ENCODE assay signal across 29 cellular contexts in the genomic region with DNA sequence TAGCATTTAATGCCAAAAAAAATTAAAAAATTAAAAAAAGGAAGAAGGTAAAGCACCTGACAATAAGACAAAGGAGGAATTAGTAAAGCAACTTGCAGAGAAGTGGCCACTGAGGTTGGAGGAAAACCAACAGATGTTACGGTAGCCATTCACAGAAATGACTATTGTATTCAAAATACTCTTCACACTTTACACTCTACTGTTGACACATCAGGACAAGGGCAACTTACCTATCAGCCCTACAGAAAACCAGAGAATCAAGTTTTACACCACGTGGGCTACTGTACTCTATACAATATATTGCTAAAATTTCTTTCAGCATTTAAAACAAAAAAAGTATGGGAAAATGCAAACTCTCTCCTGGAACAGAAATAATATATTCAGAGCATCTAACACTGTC.
"Had no signal": no experiment of that assay in that cellular context is flagged by ENCODE, and none has a peak within 500 bp of the region (broad histone marks: within the 10 kb centered on the region; RNA-seq: fewer than 3 reads in every experiment).

No MANE protein-coding gene starts in this region.

- ATAC-seq: activated CD4-positive, alpha-beta T cell treated with anti-CD3 and anti-CD28 coated beads for 36 hours; activated CD4-positive, CD25-positive, alpha-beta regulatory T cell treated with anti-CD3 and anti-CD28 coated beads, Interleukin-2, amount 50 U/mL, for 24 hours; activated CD8-positive, alpha-beta T cell treated with anti-CD3 and anti-CD28 coated beads, Interleukin-2, amount 10 ng/mL, durations not matched to agents 7 days and 5 days; Panc1; WTC11 had no signal

- DNase-seq: activated CD4-positive, alpha-beta T cell treated with anti-CD3 and anti-CD28 coated beads for 36 hours; activated CD4-positive, alpha-beta T cell treated with anti-CD3 and anti-CD28 coated beads, Interleukin-2, amount 10 ng/mL, durations not matched to agents 7 days and 5 days; activated CD4-positive, alpha-beta T cell treated with anti-CD3 and anti-CD28 coated beads, Interleukin-2, amount 50 U/mL, for 48 hours; activated CD8-positive, alpha-beta T cell treated with anti-CD3 and anti-CD28 coated beads, Interleukin-2, amount 10 ng/mL, durations not matched to agents 7 days and 5 days; activated gamma-delta T cell; activated naive CD4-positive, alpha-beta T cell treated with Interleukin-2 at 50 U/mL for 16 hours; activated naive CD8-positive, alpha-beta T cell treated with anti-CD3 and anti-CD28 coated beads, Interleukin-2, amount 10 ng/mL, durations not matched to agents 7 days and 5 days; activated T-cell treated with anti-CD3 and anti-CD28 coated beads, Interleukin-2, amount 50 U/mL, for 24 hours; amygdala; central memory CD4-positive, alpha-beta T cell; Karpas-422; KBM-7; MG63; MV-4-11; NCI-H1092; NCI-H1436 treated with DMSO at 0.1 percent for 48 hours; NCI-H1694 treated with DMSO at 0.1 percent for 48 hours; NCI-H2029 treated with DMSO at 0.1 percent for 48 hours; NCI-H2107; NCI-H2171; NCI-H524; NCI-H69; SHP77; SJCRH30 had no signal

- H3K4me3 ChIP-seq: ascending aorta, MG63, SJCRH30, SK-N-MC had no signal

- H3K27me3 ChIP-seq: ascending aorta, MG63, SJCRH30 had no signal

- H3K27ac ChIP-seq: ascending aorta, SJCRH30, SK-N-MC had no signal

- H3K4me1 ChIP-seq: ascending aorta, SJCRH30 had no signal

- H3K9me3 ChIP-seq: ascending aorta, MG63, SJCRH30 had no signal
